14 cellular contexts compared by ENCODE assay signal in genomic region chr4:27008693-27009092, GRCh38.
"Had no signal": no experiment of that assay in that cellular context is flagged by ENCODE, and none has a peak within 500 bp of the region (broad histone marks: within the 10 kb centered on the region; RNA-seq: fewer than 3 reads in every experiment).

No MANE protein-coding gene starts in this region.

- H3K4me3 ChIP-seq: lung, spleen, upper lobe of right lung had no signal

- H3K36me3 Mint-ChIP-seq: activated naive CD4-positive, alpha-beta T cell treated with anti-CD3 and anti-CD28 coated beads, Interleukin-2, amount 50 U/mL, for 72 hours; brain had no signal

- H3K27ac ChIP-seq: neutrophil, spleen, upper lobe of right lung had no signal

- DNase-seq: amygdala; effector memory CD4-positive, alpha-beta T cell; hippocampal formation; naive thymus-derived CD8-positive, alpha-beta T cell; posterior cingulate gyrus; right cardiac atrium; spleen; stimulated activated CD4-positive, alpha-beta T cell treated with anti-CD3 and anti-CD28 coated beads, Interleukin-1b, Interleukin-23, amount 100 ng/mL, for 48 hours; stimulated activated naive B cell treated with anti-CD40 and anti-IgM and Interleukin-4, amounts not matched to agents 10 μg/mL and 1 μg/mL and 100 μg/mL, for 72 hours; upper lobe of right lung had no signal

- H3K4me3 Mint-ChIP-seq: naive thymus-derived CD8-positive, alpha-beta T cell; stimulated activated naive B cell treated with anti-CD40 and anti-IgM and Interleukin-4, amounts not matched to agents 10 μg/mL and 1 μg/mL and 100 μg/mL, for 72 hours had no signal

- H3K9me3 ChIP-seq: neutrophil, spleen, upper lobe of right lung had no signal

- ATAC-seq: activated naive CD4-positive, alpha-beta T cell treated with anti-CD3 and anti-CD28 coated beads, Interleukin-2, amount 50 U/mL, for 72 hours; naive thymus-derived CD8-positive, alpha-beta T cell; right cardiac atrium; stimulated activated naive B cell treated with anti-CD40 and anti-IgM and Interleukin-4, amounts not matched to agents 10 μg/mL and 1 μg/mL and 100 μg/mL, for 72 hours had no signal

- H3K27me3 ChIP-seq: neutrophil, spleen, upper lobe of right lung had no signal

- H3K27me3 Mint-ChIP-seq: brain; naive thymus-derived CD8-positive, alpha-beta T cell; stimulated activated naive B cell treated with anti-CD40 and anti-IgM and Interleukin-4, amounts not matched to agents 10 μg/mL and 1 μg/mL and 100 μg/mL, for 72 hours had no signal

- H3K27ac Mint-ChIP-seq: activated naive CD4-positive, alpha-beta T cell treated with anti-CD3 and anti-CD28 coated beads, Interleukin-2, amount 50 U/mL, for 72 hours; stimulated activated naive B cell treated with anti-CD40 and anti-IgM and Interleukin-4, amounts not matched to agents 10 μg/mL and 1 μg/mL and 100 μg/mL, for 72 hours had no signal

- H3K9me3 Mint-ChIP-seq: activated naive CD4-positive, alpha-beta T cell treated with anti-CD3 and anti-CD28 coated beads, Interleukin-2, amount 50 U/mL, for 72 hours; brain; naive thymus-derived CD8-positive, alpha-beta T cell; stimulated activated naive B cell treated with anti-CD40 and anti-IgM and Interleukin-4, amounts not matched to agents 10 μg/mL and 1 μg/mL and 100 μg/mL, for 72 hours had no signal
